8 cellular contexts compared by ENCODE assay signal in genomic region chr17:80575057-80575875, GRCh38. TPM values are rescaled to one million over a fixed set of nuclear protein-coding genes. Genes with fewer than 3 reads are reported as not detected.
DNase-seq lines count a peak whose midpoint lies in the region; ATAC-seq and TF ChIP-seq lines count a peak whose summit lies in the region.

No MANE protein-coding gene starts in this region.

- H3K4me1 Mint-ChIP-seq in activated CD4-positive, alpha-beta T cell treated with anti-CD3 and anti-CD28 coated beads, Interleukin-2, amount 10 ng/mL, durations not matched to agents 7 days and 5 days: peaks cover 20% of the 10 kb centered on the region

- CTCF ChIA-PET in activated CD4-positive, alpha-beta T cell treated with anti-CD3 and anti-CD28 coated beads, Interleukin-2, amount 10 ng/mL, durations not matched to agents 7 days and 5 days (lab: Charles Lee): interaction anchor here (0.6 to 1.5 kb wide), 15 partner anchors 8 to 362 kb away, joined by 3 to 8 read pairs (median 3); no protein-coding TSS in a partner anchor

- H3K36me3 ChIP-seq in liver (ENCODE audit: control insufficient read depth in 4 of 4, insufficient read depth in 3 of 4, low read depth in 1 of 4, low read length in 3 of 4): no peaks in the 10 kb centered on the region

- 33% methylated on average over 17 of the region's 17 CpGs for WGBS in liver

- peaks cover 0 to 2% (median 0%) of the 10 kb centered on the region in 4 donors for H3K4me1 ChIP-seq in liver (ENCODE audit: control insufficient read depth in 4 of 4, insufficient read depth in 4 of 4, low read length in 3 of 4)

- H3K36me3 Mint-ChIP-seq in activated CD4-positive, alpha-beta T cell treated with anti-CD3 and anti-CD28 coated beads, Interleukin-2, amount 10 ng/mL, durations not matched to agents 7 days and 5 days (ENCODE audit: low read depth): peaks cover 3% of the 10 kb centered on the region

- peak; percentile 77 for ATAC-seq in HG03354 (IDR thresholded peaks at IDR 0.05; ENCODE audit: poor library complexity, severe bottlenecking, unreplicated experiment)
- ATAC-seq in GM18502 (IDR thresholded peaks at IDR 0.05; ENCODE audit: poor library complexity, unreplicated experiment): no peak

- DNase-seq in NCI-H526 (lab: John Stamatoyannopoulos, UW): peak; percentile 68 to 94
- peak; percentile 95 for DNase-seq in activated CD4-positive, alpha-beta T cell treated with anti-CD3 and anti-CD28 coated beads, Interleukin-2, amount 10 ng/mL, durations not matched to agents 7 days and 5 days
- peak; percentile 95 for DNase-seq in choroid plexus epithelial cell (ENCODE audit: low read depth)
- DNase-seq in stimulated activated CD4-positive, alpha-beta T cell treated with anti-CD3 and anti-CD28 coated beads, TNF-alpha, amount 100 ng/mL, for 24 hours (ENCODE audit: low read depth in 3 of 3): peak; percentile 86 to 92 (median 90)

- no peak overlapping the region for H3K27ac ChIP-seq in liver (ENCODE audit: low read depth in 1 of 2, low read length in 2 of 2)

- H3K9me3 Mint-ChIP-seq in activated CD4-positive, alpha-beta T cell treated with anti-CD3 and anti-CD28 coated beads, Interleukin-2, amount 10 ng/mL, durations not matched to agents 7 days and 5 days: no peaks in the 10 kb centered on the region

- no peaks in the 10 kb centered on the region for H3K27me3 Mint-ChIP-seq in activated CD4-positive, alpha-beta T cell treated with anti-CD3 and anti-CD28 coated beads, Interleukin-2, amount 10 ng/mL, durations not matched to agents 7 days and 5 days

- H3K4me3 Mint-ChIP-seq in activated CD4-positive, alpha-beta T cell treated with anti-CD3 and anti-CD28 coated beads, Interleukin-2, amount 10 ng/mL, durations not matched to agents 7 days and 5 days: no peak overlapping the region

- POLR2A ChIA-PET in activated CD4-positive, alpha-beta T cell treated with anti-CD3 and anti-CD28 coated beads, Interleukin-2, amount 10 ng/mL, durations not matched to agents 7 days and 5 days (lab: Charles Lee): no interaction called here

- no peaks in the 10 kb centered on the region for H3K9me3 ChIP-seq in liver (ENCODE audit: control insufficient read depth in 4 of 4, low read length in 3 of 4)

- no peaks in the 10 kb centered on the region for H3K27me3 ChIP-seq in liver (ENCODE audit: control insufficient read depth in 4 of 4, insufficient read depth in 4 of 4, low read length in 3 of 4)

- TF ChIP-seq CTCF in GM12873 (IDR thresholded peaks at IDR 0.05; ENCODE audit: insufficient read depth, low read depth, low read length, missing control alignments) (peak; percentile 100), choroid plexus epithelial cell (conservative IDR thresholded peaks at IDR 0.05; ENCODE audit: low read depth, low read length) (peak; percentile 100), liver (IDR thresholded peaks at IDR 0.05; ENCODE audit: low read depth, low read length, missing input control) (peak; percentile 99)

- peak overlapping the region; percentile 47 for H3K27ac Mint-ChIP-seq in activated CD4-positive, alpha-beta T cell treated with anti-CD3 and anti-CD28 coated beads, Interleukin-2, amount 10 ng/mL, durations not matched to agents 7 days and 5 days

- TF ChIP-seq RAD21 in liver (IDR thresholded peaks at IDR 0.05): peak; percentile 83 to 95

- H3K4me3 ChIP-seq in choroid plexus epithelial cell (ENCODE audit: low read depth, low read length) (no peak overlapping the region), liver (ENCODE audit: low read depth in 1 of 3, low read length in 3 of 3) (no peak overlapping the region)

- H3K9ac ChIP-seq in liver (ENCODE audit: low read depth in 1 of 2, low read length in 2 of 2): no peak overlapping the region

TF ChIP-seq in liver, 16 proteins besides CTCF, POLR2A, EP300 and RAD21:
- TF ChIP-seq, protein P1, sequence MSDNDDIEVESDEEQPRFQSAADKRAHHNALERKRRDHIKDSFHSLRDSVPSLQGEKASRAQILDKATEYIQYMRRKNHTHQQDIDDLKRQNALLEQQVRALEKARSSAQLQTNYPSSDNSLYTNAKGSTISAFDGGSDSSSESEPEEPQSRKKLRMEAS (IDR thresholded peaks at IDR 0.05): peak; percentile 36
- TF ChIP-seq SP1 (IDR thresholded peaks at IDR 0.05) (no peak), JUND (IDR thresholded peaks at IDR 0.05) (peak in 1 of 2 donors; percentile 65)

RNA-seq across cellular contexts. Expression of gene RPTOR, which starts 30.6 kb away (rescaled TPM):
- total RNA-seq in activated CD4-positive, alpha-beta T cell treated with anti-CD3 and anti-CD28 coated beads, Interleukin-2, amount 10 ng/mL, durations not matched to agents 7 days and 5 days: 10 to 100 TPM; 48.7 to 58.2 TPM
- total RNA-seq in liver: 10 to 100 TPM; 13.3 to 25.4 TPM
- polyA plus RNA-seq in liver: 1 to 10 TPM; 4.8 to 10.0 TPM
